Comparison of ENCODE assay signal across 1 cellular context in the genomic region with DNA sequence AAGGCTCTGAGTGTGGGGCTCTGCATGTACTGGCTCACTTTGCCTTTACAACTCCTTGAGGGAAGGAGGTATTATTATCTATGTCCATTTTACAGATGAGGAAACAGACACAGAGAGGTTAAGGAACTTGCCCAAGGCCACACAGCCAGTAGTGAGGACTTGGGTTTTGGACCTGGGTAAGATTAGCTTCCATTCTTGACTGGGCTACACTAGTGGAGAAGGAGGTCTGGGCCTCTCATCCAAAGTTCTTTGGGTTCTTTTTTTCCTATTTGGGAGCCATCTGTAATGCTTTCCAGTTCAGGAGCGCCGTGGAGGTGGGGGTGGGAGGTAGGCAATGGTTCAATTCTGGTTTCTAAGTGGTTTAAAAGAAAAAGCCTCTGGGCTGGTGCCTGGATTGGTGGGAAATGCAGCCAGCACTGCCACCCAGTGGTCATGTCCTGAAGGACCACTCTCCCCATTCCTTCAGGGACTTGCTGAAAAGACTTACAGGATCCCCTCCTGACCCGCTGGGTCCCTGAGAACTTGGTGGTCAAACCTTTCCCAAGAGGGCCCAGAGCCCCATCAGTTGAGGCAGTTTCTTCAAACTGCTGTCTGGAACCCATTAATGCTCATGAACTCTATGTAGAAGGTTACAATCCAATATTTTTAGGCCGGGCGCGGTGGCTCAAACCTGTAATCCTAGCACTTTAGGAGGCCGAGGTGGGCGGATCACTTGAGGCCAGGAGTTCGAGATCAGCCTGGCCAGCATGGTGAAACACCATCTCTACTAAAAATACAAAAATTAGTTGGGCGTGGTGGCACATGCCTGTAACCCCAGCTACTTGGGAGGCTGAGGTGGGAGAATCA.
TF ChIP-seq lines count a peak whose summit lies in the region.

No MANE protein-coding gene starts in this region.

TF ChIP-seq in K562, 482 proteins besides CTCF, POLR2A, EP300 and RAD21 (continued from another document):
- TF ChIP-seq, protein P1, sequence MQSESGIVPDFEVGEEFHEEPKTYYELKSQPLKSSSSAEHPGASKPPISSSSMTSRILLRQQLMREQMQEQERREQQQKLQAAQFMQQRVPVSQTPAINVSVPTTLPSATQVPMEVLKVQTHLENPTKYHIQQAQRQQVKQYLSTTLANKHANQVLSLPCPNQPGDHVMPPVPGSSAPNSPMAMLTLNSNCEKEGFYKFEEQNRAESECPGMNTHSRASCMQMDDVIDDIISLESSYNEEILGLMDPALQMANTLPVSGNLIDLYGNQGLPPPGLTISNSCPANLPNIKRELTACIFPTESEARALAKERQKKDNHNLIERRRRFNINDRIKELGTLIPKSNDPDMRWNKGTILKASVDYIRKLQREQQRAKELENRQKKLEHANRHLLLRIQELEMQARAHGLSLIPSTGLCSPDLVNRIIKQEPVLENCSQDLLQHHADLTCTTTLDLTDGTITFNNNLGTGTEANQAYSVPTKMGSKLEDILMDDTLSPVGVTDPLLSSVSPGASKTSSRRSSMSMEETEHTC (IDR thresholded peaks at IDR 0.05) = no peak
- TF ChIP-seq MAFG (tag; conservative IDR thresholded peaks at IDR 0.05) = no peak
